ENCODE assay signal across 20 cellular contexts in the genomic region with DNA sequence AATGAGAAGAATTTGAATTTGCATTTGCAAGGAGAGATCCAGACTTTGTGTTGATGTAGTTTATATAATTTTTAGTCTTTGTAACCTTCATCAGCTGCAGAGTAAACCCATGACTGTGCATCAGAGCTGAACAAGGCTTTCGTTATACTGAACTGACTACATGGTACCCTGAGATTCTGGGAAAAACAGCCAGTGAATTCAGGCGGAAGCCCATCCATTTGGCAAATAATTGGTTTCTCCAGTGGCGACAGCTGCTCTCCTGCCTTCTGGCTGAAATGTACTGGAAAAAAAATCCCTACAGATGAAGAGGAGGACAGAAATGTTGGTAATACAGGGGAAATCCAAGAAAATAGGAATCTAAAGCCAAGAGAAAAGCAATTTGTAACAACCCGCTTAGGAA.
DNase-seq lines count a peak whose midpoint lies in the region; ATAC-seq and TF ChIP-seq lines count a peak whose summit lies in the region.
"Had no signal": no experiment of that assay in that cellular context is flagged by ENCODE, and none has a peak within 500 bp of the region (broad histone marks: within the 10 kb centered on the region; RNA-seq: fewer than 3 reads in every experiment).

No MANE protein-coding gene starts in this region.

- intact Hi-C loops in natural killer cell (cut with micrococcal nuclease), result no loop called here

- H3K27ac Mint-ChIP-seq in T-cell, result no peak overlapping the region
- H3K27ac Mint-ChIP-seq in natural killer cell, result no peak overlapping the region
- H3K27ac Mint-ChIP-seq: CD4-positive, alpha-beta T cell had no signal

- DNase-seq in NCI-H146 (lab: John Stamatoyannopoulos, UW) (peak; percentile 25), NCI-H146 treated with DMSO at 0.1 percent for 48 hours (lab: John Stamatoyannopoulos, UW; ENCODE audit: unreplicated experiment) (no peak), SK-MEL-5 (ENCODE audit: low read depth, low spot score) (peak; percentile 4), medulla oblongata (ENCODE audit: extremely low spot score) (peak; percentile 65), T-cell (no peak), SKM-1 treated with dmso at 0.1 percent for 144 hours (lab: John Stamatoyannopoulos, UW; ENCODE audit: unreplicated experiment) (no peak), natural killer cell (no peak)
- DNase-seq in effector CD4-positive, alpha-beta T cell, result no peak
- DNase-seq: 8988T; Caco-2; CD4-positive, alpha-beta T cell; GF-D8; Kasumi-1; MG63; NCI-H1048; NCI-H1436 treated with DMSO at 0.1 percent for 48 hours; NCI-H2107; NCI-H748 treated with DMSO at 0.1 percent for 48 hours; SHP77; SK-N-SH had no signal

- POLR2A ChIA-PET in T-cell (lab: Charles Lee), result no interaction called here

- H3K9me3 Mint-ChIP-seq in T-cell, result peaks cover 0 to 14% (median 9%) of the 10 kb centered on the region in 3 donors
- H3K9me3 Mint-ChIP-seq in natural killer cell, result peaks cover 2 to 6% of the 10 kb centered on the region in 2 donors

- in situ Hi-C loops in SK-MEL-5 (cut with HindIII; ENCODE audit: low pct_unique_long_range_greater_than_20kb, low sequenced_read_pairs), result no loop called here

- no peaks in the 10 kb centered on the region for H3K36me3 Mint-ChIP-seq in T-cell
- no peaks in the 10 kb centered on the region for H3K36me3 Mint-ChIP-seq in natural killer cell

- TF ChIP-seq CTCF in natural killer cell (IDR thresholded peaks at IDR 0.05), result no peak

- H3K27me3 Mint-ChIP-seq in T-cell, result no peaks in the 10 kb centered on the region
- H3K27me3 Mint-ChIP-seq in natural killer cell (ENCODE audit: low read depth in 2 of 2), result no peaks in the 10 kb centered on the region
- H3K27me3 Mint-ChIP-seq: CD4-positive, alpha-beta T cell had no signal

- H3K4me1 Mint-ChIP-seq in T-cell, result no peaks in the 10 kb centered on the region
- H3K4me1 Mint-ChIP-seq in natural killer cell, result no peaks in the 10 kb centered on the region

- no peak overlapping the region for H3K4me3 Mint-ChIP-seq in T-cell
- H3K4me3 Mint-ChIP-seq in natural killer cell, result no peak overlapping the region
- H3K4me3 Mint-ChIP-seq: CD4-positive, alpha-beta T cell had no signal

- CTCF ChIA-PET in T-cell (lab: Charles Lee), result no interaction called here

- ATAC-seq in T-cell (replicated peaks in 1 of 4), result no peak
- no peak for ATAC-seq in natural killer cell

Comparison
In these comparisons a context has a peak if more than half of its experiments do, and no peak if none do; other contexts are left out.
1. DNase-seq: peak in NCI-H146 (single experiment), SK-MEL-5 (single experiment) and medulla oblongata (single experiment); none in NCI-H146 treated with DMSO at 0.1 percent for 48 hours (single experiment), effector CD4-positive, alpha-beta T cell (single experiment), T-cell (0 of 34), SKM-1 treated with dmso at 0.1 percent for 144 hours (single experiment) and natural killer cell (single experiment).